20 cellular contexts compared by ENCODE assay signal in the genomic region with DNA sequence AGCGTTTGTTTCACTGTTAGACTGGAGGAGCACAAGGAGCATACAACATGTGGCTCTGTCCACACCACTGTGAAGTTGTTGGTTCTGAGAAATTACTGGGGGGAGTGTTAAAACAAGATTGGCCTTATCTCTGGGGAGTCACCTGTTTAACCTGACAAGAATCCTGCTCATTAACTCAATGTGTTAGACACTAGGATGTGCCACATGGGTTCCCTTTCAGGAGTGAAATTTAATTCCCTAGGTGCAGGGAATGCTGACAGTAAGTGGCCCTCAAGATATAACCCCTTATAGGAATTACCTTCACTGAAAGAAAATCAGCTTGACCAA. TPM values are rescaled to one million over a fixed set of nuclear protein-coding genes. Genes with fewer than 3 reads are reported as not detected.
DNase-seq lines count a peak whose midpoint lies in the region; ATAC-seq, FAIRE-seq and TF ChIP-seq lines count a peak whose summit lies in the region.
"Had no signal": no experiment of that assay in that cellular context is flagged by ENCODE, and none has a peak within 500 bp of the region (broad histone marks: within the 10 kb centered on the region; RNA-seq: fewer than 3 reads in every experiment).

No MANE protein-coding gene starts in this region.

- peak; percentile 67 for ATAC-seq in K562
- no peak for ATAC-seq in natural killer cell
- ATAC-seq: Panc1 had no signal

- DNase-seq in Karpas-422 (no peak), K562 (ENCODE audit: extremely low read depth in 1 of 4, low spot score in 3 of 4) (peak; percentile 67 to 82 (median 75)), vagina (ENCODE audit: extremely low spot score in 2 of 2) (no peak), head of caudate nucleus (no peak), pons (ENCODE audit: low spot score) (no peak), natural killer cell (no peak)
- DNase-seq: BE2C; Calu3; CD4-positive, alpha-beta memory T cell; DMS53; NCI-H1436; NCI-H2029; NCI-H510A; NCI-H774; Right ventricle myocardium superior had no signal

- H3K27me3 ChIP-seq in Karpas-422 (ENCODE audit: low read length) = no peaks in the 10 kb centered on the region
- H3K27me3 ChIP-seq in K562 (ENCODE audit: control insufficient read depth in 2 of 2, insufficient read depth in 2 of 2, low read length in 2 of 2) = no peaks in the 10 kb centered on the region
- H3K27me3 ChIP-seq in rectal smooth muscle tissue (ENCODE audit: control insufficient read depth, insufficient read depth, low read length) = no peaks in the 10 kb centered on the region
- no peaks in the 10 kb centered on the region for H3K27me3 ChIP-seq in vagina
- H3K27me3 ChIP-seq: BE2C had no signal

- H3K27ac ChIP-seq in Karpas-422 (ENCODE audit: low read length) = no peak overlapping the region
- H3K27ac ChIP-seq in K562 (ENCODE audit: extremely low read depth, low read depth, low read length) = peak overlapping the region; percentile 46; the same call in 1 of the 3 replicates
- H3K27ac ChIP-seq in rectal smooth muscle tissue (ENCODE audit: low read depth, low read length) = peak overlapping the region; percentile 16
- peak overlapping the region; percentile 50 for H3K27ac ChIP-seq in vagina
- H3K27ac ChIP-seq: HL-60, SK-N-MC had no signal

- peak overlapping the region; percentile 67 for H3K4me2 ChIP-seq in Karpas-422 (ENCODE audit: low read depth, low read length, poor library complexity, severe bottlenecking)
- H3K4me2 ChIP-seq in K562 (ENCODE audit: insufficient read depth, low read length) = peak overlapping the region; percentile 74

- POLR2A ChIA-PET in K562 (lab: Yijun Ruan, JAX) = interaction anchor here (0.7 to 3.3 kb wide), 3 partner anchors 10 to 69 kb away, joined by 3 to 11 read pairs (median 4); no protein-coding TSS in a partner anchor

- H3K9ac ChIP-seq in Karpas-422 (ENCODE audit: low read length) (no peak overlapping the region), K562 (ENCODE audit: insufficient read depth in 1 of 2, low read depth in 2 of 2, low read length in 2 of 2) (no peak overlapping the region; a peak in 1 of 4 replicates), rectal smooth muscle tissue (ENCODE audit: low read length) (no peak overlapping the region)

- H3K36me3 Mint-ChIP-seq in natural killer cell = no peaks in the 10 kb centered on the region
- H3K36me3 Mint-ChIP-seq: CD4-positive, alpha-beta memory T cell had no signal

- no peaks in the 10 kb centered on the region for H3K9me2 ChIP-seq in Karpas-422 (replicated peaks; ENCODE audit: insufficient read depth, low read length)

- H4K20me1 ChIP-seq in Karpas-422 (ENCODE audit: insufficient read depth, low read depth, low read length) (peaks cover 32% of the 10 kb centered on the region; the same call in 1 of the 2 replicates), K562 (replicated peaks; ENCODE audit: control insufficient read depth, insufficient read depth, low read length) (no peaks in the 10 kb centered on the region)

- H3K4me3 ChIP-seq in Karpas-422 (ENCODE audit: low read length) (peak overlapping the region; percentile 28; the same call in 1 of the 2 replicates), K562 (no peak overlapping the region), rectal smooth muscle tissue (ENCODE audit: low read length) (no peak overlapping the region), vagina (no peak overlapping the region)
- H3K4me3 ChIP-seq: HAP-1, SK-N-MC had no signal

- WGBS in K562 (ENCODE audit: insufficient coverage, low coverage, missing lambda C conversion rate) = 0% methylated on average over 1 of the region's 1 CpG

- H3K79me2 ChIP-seq in Karpas-422 (ENCODE audit: low read length) (no peaks in the 10 kb centered on the region), K562 (ENCODE audit: control insufficient read depth, insufficient read depth, low read length) (no peaks in the 10 kb centered on the region)

- peak; percentile 80 for TF ChIP-seq EP300 in K562 (IDR thresholded peaks at IDR 0.05; ENCODE audit: low read length)

- H3K4me1 ChIP-seq in Karpas-422 (ENCODE audit: low read length) = peaks cover 45% of the 10 kb centered on the region
- peaks cover 14 to 23% of the 10 kb centered on the region in 2 experiments for H3K4me1 ChIP-seq in K562 (replicated peaks in 1 of 2; ENCODE audit: control insufficient read depth in 2 of 2, insufficient read depth in 2 of 2, low read length in 2 of 2)
- peaks cover 6% of the 10 kb centered on the region for H3K4me1 ChIP-seq in rectal smooth muscle tissue (ENCODE audit: control insufficient read depth, insufficient read depth, low read length)
- H3K4me1 ChIP-seq in vagina = peaks cover 68% of the 10 kb centered on the region
- H3K4me1 ChIP-seq: BE2C had no signal

- peaks cover 7 to 16% of the 10 kb centered on the region in 2 donors for H3K4me1 Mint-ChIP-seq in natural killer cell

- no peaks in the 10 kb centered on the region for H3K36me3 ChIP-seq in Karpas-422 (ENCODE audit: insufficient read depth, low read length)
- H3K36me3 ChIP-seq in K562 (ENCODE audit: control insufficient read depth, insufficient read depth, low read length) = no peaks in the 10 kb centered on the region
- no peaks in the 10 kb centered on the region for H3K36me3 ChIP-seq in rectal smooth muscle tissue (ENCODE audit: control insufficient read depth, insufficient read depth, low read length)
- no peaks in the 10 kb centered on the region for H3K36me3 ChIP-seq in vagina
- H3K36me3 ChIP-seq: BE2C had no signal

- CTCF ChIA-PET in K562 (lab: Yijun Ruan, JAX; ENCODE audit: low intra/inter-chr PET ratio) = interaction anchor here (0.6 kb wide), 1 partner anchor 44 kb away, joined by 3 read pairs; no protein-coding TSS in a partner anchor

- no peaks in the 10 kb centered on the region for H3K9me3 ChIP-seq in Karpas-422 (ENCODE audit: low read length)
- H3K9me3 ChIP-seq in K562 (replicated peaks; ENCODE audit: control insufficient read depth, insufficient read depth, low read depth, low read length) = no peaks in the 10 kb centered on the region
- no peaks in the 10 kb centered on the region for H3K9me3 ChIP-seq in vagina
- H3K9me3 ChIP-seq: BE2C, HAP-1 had no signal

- H3K4me3 Mint-ChIP-seq in natural killer cell = no peak overlapping the region
- H3K4me3 Mint-ChIP-seq: CD4-positive, alpha-beta memory T cell had no signal

- H3K27me3 Mint-ChIP-seq in natural killer cell (ENCODE audit: low read depth in 2 of 2) = peaks cover 29 to 31% of the 10 kb centered on the region in 2 donors

- H3K27ac Mint-ChIP-seq in natural killer cell = no peak overlapping the region
- H3K27ac Mint-ChIP-seq: CD4-positive, alpha-beta memory T cell had no signal

- H3K9me1 ChIP-seq in K562 (ENCODE audit: control insufficient read depth, insufficient read depth, low read length) = no peaks in the 10 kb centered on the region

- H2AFZ ChIP-seq in Karpas-422 (ENCODE audit: low read length) (no peak overlapping the region), K562 (ENCODE audit: low read depth, low read length) (peak overlapping the region; percentile 96)

- intact Hi-C loops in K562 (cut with micrococcal nuclease) (loop anchor here (5.0 to 10.0 kb wide), 2 partner anchors 154 to 242 kb away; partner anchors contain the start of genes CAPZA1, RHOC and ST7L), vagina (cut with DNase I) (loop anchor here (5.0 kb wide), 1 partner anchor 66 kb away; the partner anchor contains the start of gene CTTNBP2NL), head of caudate nucleus (cut with DNase I) (no loop called here), natural killer cell (cut with micrococcal nuclease) (no loop called here)

- TF ChIP-seq POLR2A in K562 (conservative IDR thresholded peaks at IDR 0.05) = no peak
- no peak for TF ChIP-seq POLR2A in vagina (IDR thresholded peaks at IDR 0.05)

- TF ChIP-seq RAD21 in K562 (CRISPR knock-in tag; conservative IDR thresholded peaks at IDR 0.05 in 1 of 2, IDR thresholded peaks at IDR 0.05 in 1 of 2) = no peak

- in situ Hi-C loops in K562 (cut with MboI) = loop anchor here (5.0 kb wide), 1 partner anchor 71 kb away; no protein-coding TSS in a partner anchor

- no peak for TF ChIP-seq CTCF in K562 (IDR thresholded peaks at IDR 0.05 in 2 of 3, conservative IDR thresholded peaks at IDR 0.05 in 1 of 3; ENCODE audit: insufficient read depth in 2 of 3, low read depth in 1 of 3, low read length in 3 of 3)
- TF ChIP-seq CTCF in vagina (IDR thresholded peaks at IDR 0.05) = no peak
- no peak for TF ChIP-seq CTCF in natural killer cell (IDR thresholded peaks at IDR 0.05)

- BruUV-seq in K562 (replicated peaks; lab: Mats Ljungman, UMichigan) = no TSS peak

- FAIRE-seq in K562 (lab: Jason Lieb, UNC) = peak; percentile 71

- H3K9me3 Mint-ChIP-seq in natural killer cell = no peaks in the 10 kb centered on the region
- H3K9me3 Mint-ChIP-seq: CD4-positive, alpha-beta memory T cell had no signal

TF ChIP-seq in K562, 482 proteins besides CTCF, POLR2A, EP300 and RAD21 (continues in another document):
- TF ChIP-seq, protein P1, sequence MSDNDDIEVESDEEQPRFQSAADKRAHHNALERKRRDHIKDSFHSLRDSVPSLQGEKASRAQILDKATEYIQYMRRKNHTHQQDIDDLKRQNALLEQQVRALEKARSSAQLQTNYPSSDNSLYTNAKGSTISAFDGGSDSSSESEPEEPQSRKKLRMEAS (CRISPR knock-in tag; IDR thresholded peaks at IDR 0.05) = peak; percentile 39; the same call in 1 of the 2 replicates
- TF ChIP-seq PHB2 (IDR thresholded peaks at IDR 0.05; ENCODE audit: low read depth) = peak; percentile 68
- TF ChIP-seq PRMT5 (CRISPR knock-in tag; IDR thresholded peaks at IDR 0.05) = no peak
- peak; percentile 41; the same call in 1 of the 2 replicates for TF ChIP-seq NCOA1 (IDR thresholded peaks at IDR 0.05; ENCODE audit: low read depth)

RNA-seq across cellular contexts. Expression of gene WNT2B, which starts 45.8 kb away (rescaled TPM):
- total RNA-seq in Karpas-422 (2014; rRNA removed; shearing (Covaris generic); ENCODE audit: low replicate concordance) = not detected in 2 replicates
- 0.18 and 0.23 TPM in 2 replicates for total RNA-seq in K562 (2011; cell fraction: chromatin; rRNA removed; ENCODE audit: low replicate concordance)
- not detected in 2 replicates for total RNA-seq in K562 (2011; cell fraction: nucleolus; rRNA removed)
- 0.15 TPM in 1 of 2 replicates, not detected in the other for total RNA-seq in K562 (2011; cell fraction: nucleoplasm; rRNA removed)
- total RNA-seq in K562 (2014; rRNA removed) (not detected in 2 replicates), K562 (2014; rRNA removed; fragmentation: Illumina TruSeq; extraction: Trizol) (not detected in 2 replicates), K562 (2015; rRNA removed; fragmentation: Illumina TruSeq; extraction: Trizol) (0.04 TPM in 1 of 2 replicates, not detected in the other), K562 (2021) (0.02 and 0.04 TPM in 2 replicates), vagina (16.0 TPM), natural killer cell (under 1 TPM; 0.16 to 0.20 (median 0.18) TPM)
- polyA plus RNA-seq in K562 (2011; rRNA removed) (0.04 and 0.09 TPM in 2 replicates), K562 (2014; fragmentation: Illumina TruSeq; extraction: Trizol) (not detected in 2 replicates), K562 (2014; fragmentation: Nextera tagmentation; extraction: Ambion mirVana) (under 1 TPM; 0.03 to 0.06 TPM), K562 (2014; rRNA removed) (0.05 TPM in 1 of 2 replicates, not detected in the other)
- polyA plus RNA-seq in K562 (2011; cell fraction: cytosol; rRNA removed) = 0.01 TPM in 1 of 2 replicates, not detected in the other
- polyA plus RNA-seq in K562 (2011; cell fraction: nucleus; rRNA removed) = 0.08 and 0.09 TPM in 2 replicates
- 0.09 and 0.24 TPM in 2 replicates for polyA plus RNA-seq in K562 (2012)
- 0.07 and 0.18 TPM in 2 replicates for polyA minus RNA-seq in K562 (2011; rRNA and poly(A)+ RNA removed)
- not detected in 2 replicates for polyA minus RNA-seq in K562 (2011; cell fraction: cytosol; rRNA and poly(A)+ RNA removed)
- polyA minus RNA-seq in K562 (2011; cell fraction: nucleus; rRNA and poly(A)+ RNA removed) = 0.13 and 0.22 TPM in 2 replicates

Comparison
In these comparisons a context has a peak if more than half of its experiments do, and no peak if none do; other contexts are left out.
1. DNase-seq: peak in K562 (4 of 4); none in Karpas-422 (single experiment), vagina (0 of 2), head of caudate nucleus (0 of 42), pons (single experiment) and natural killer cell (single experiment).
2. RNA of gene WNT2B, which starts 45.8 kb away (total RNA-seq): 16.0 TPM in vagina (single experiment); 0.16 to 0.20 TPM in natural killer cell, 0.02 to 0.23 TPM in K562 and not detected in Karpas-422; every median in the first group is over 10 times any median in the second.
3. intact Hi-C loops: an anchor here in K562 (5.0 to 10.0 kb wide) and vagina (5.0 kb wide); none called in head of caudate nucleus and natural killer cell.